In genomic region chr2:108998911-108999310, GRCh38 we compare ENCODE assay signal across 2 cellular contexts.
TF ChIP-seq lines count a peak whose summit lies in the region.

No MANE protein-coding gene starts in this region.

TF ChIP-seq in IMR-90, 13 proteins besides CTCF, POLR2A, EP300 and RAD21:
- TF ChIP-seq MAFK (IDR thresholded peaks at IDR 0.05; ENCODE audit: low read depth, low read length) = no peak
- TF ChIP-seq MAZ (IDR thresholded peaks at IDR 0.05; ENCODE audit: borderline replicate concordance, low read depth, low read length) = no peak
- no peak for TF ChIP-seq RFX5 (IDR thresholded peaks at IDR 0.05; ENCODE audit: low read depth, low read length)
- TF ChIP-seq MXI1 (IDR thresholded peaks at IDR 0.05; ENCODE audit: borderline replicate concordance, low read depth, low read length) = no peak
- no peak for TF ChIP-seq FOS (IDR thresholded peaks at IDR 0.05; ENCODE audit: low read depth, low read length)
- no peak for TF ChIP-seq CHD1 (IDR thresholded peaks at IDR 0.05; ENCODE audit: low read depth, low read length)
- TF ChIP-seq BHLHE40 (IDR thresholded peaks at IDR 0.05; ENCODE audit: low read depth, low read length) = no peak
- no peak for TF ChIP-seq USF2 (IDR thresholded peaks at IDR 0.05; ENCODE audit: low read depth, low read length)
- TF ChIP-seq ELK1 (IDR thresholded peaks at IDR 0.05; ENCODE audit: borderline replicate concordance, low read depth, low read length) = no peak
- no peak for TF ChIP-seq RCOR1 (IDR thresholded peaks at IDR 0.05; ENCODE audit: insufficient replicate concordance, low read length)

TF ChIP-seq in HepG2, 621 proteins besides CTCF, POLR2A, EP300 and RAD21:
- TF ChIP-seq ZNF34 (CRISPR knock-in tag; IDR thresholded peaks at IDR 0.05; ENCODE audit: borderline replicate concordance) = no peak
- TF ChIP-seq ARID5B (CRISPR knock-in tag; IDR thresholded peaks at IDR 0.05) = no peak
- TF ChIP-seq ZNF816 (CRISPR knock-in tag; IDR thresholded peaks at IDR 0.05; ENCODE audit: borderline replicate concordance) = no peak
- no peak for TF ChIP-seq ZNF142 (CRISPR knock-in tag; IDR thresholded peaks at IDR 0.05)
